9 cellular contexts compared by ENCODE assay signal in the genomic region with DNA sequence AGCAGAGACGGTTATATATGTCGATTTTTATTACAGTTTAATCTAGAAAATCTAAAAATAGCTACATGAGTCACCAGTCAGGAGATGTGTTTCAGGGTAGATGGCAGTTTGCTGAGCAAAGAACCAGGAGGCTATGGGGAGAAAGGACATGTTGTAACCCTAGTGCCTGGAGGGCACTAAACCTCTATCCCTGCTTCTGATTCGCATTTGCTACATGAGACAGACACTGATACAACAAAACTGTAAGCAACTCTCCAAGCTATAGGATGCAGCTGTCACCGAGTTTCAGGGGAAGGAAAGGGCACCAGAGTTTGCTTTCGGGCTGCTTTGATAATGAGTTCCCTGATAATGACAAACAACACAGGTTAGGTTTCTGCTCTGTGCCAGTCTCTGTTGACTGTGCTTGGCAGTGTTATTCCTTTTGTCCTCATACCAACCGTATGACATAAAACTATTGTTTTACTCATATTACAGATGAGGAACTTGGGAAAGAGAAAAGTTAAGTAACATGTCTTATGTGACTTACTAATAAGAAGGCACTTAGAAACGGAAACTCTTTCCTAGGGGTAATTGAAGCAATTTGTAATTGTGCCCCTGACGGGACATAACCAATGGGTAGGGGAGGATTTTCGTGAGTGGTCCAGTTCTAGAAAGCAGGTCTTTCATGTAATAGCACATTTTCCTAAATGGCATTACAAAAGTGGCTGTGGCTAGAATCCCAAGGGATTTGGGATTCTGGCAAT. TPM values are rescaled to one million over a fixed set of nuclear protein-coding genes. Genes with fewer than 3 reads are reported as not detected.
DNase-seq lines count a peak whose midpoint lies in the region; ATAC-seq and TF ChIP-seq lines count a peak whose summit lies in the region.
"Had no signal": no experiment of that assay in that cellular context is flagged by ENCODE, and none has a peak within 500 bp of the region (broad histone marks: within the 10 kb centered on the region; RNA-seq: fewer than 3 reads in every experiment).

No MANE protein-coding gene starts in this region.

- no peak overlapping the region for H2AFZ ChIP-seq in OCI-LY7 (ENCODE audit: low read length)

- no peaks in the 10 kb centered on the region for H3K9me2 ChIP-seq in OCI-LY7 (ENCODE audit: insufficient read depth, low read length)

- H3K36me3 ChIP-seq in adrenal gland (replicated peaks in 1 of 2) (no peaks in the 10 kb centered on the region), thyroid gland (no peaks in the 10 kb centered on the region), OCI-LY7 (ENCODE audit: insufficient read depth, low read length) (no peaks in the 10 kb centered on the region)

- no peak overlapping the region for H3K4me2 ChIP-seq in OCI-LY7 (ENCODE audit: low read length)

- ATAC-seq in left ventricle myocardium superior (peak; percentile 71), HG03196 (IDR thresholded peaks at IDR 0.05; ENCODE audit: unreplicated experiment) (no peak)

- H3K4me3 ChIP-seq in adrenal gland (no peak overlapping the region), thyroid gland (replicated peaks in 1 of 3) (no peak overlapping the region), OCI-LY7 (ENCODE audit: low read depth, low read length, poor library complexity, severe bottlenecking) (no peak overlapping the region)

- 49 to 53% (median 52%) methylated on average over 9 of the region's 9 CpGs for WGBS in adrenal gland, 4 donors
- WGBS in thyroid gland, 2 donors = 73 to 74% methylated on average over 9 of the region's 9 CpGs

- POLR2A ChIA-PET in OCI-LY7 (lab: Charles Lee) = interaction anchor here (1.2 kb wide), 1 partner anchor 43 kb away, joined by 3 read pairs; no protein-coding TSS in a partner anchor

- CTCF ChIA-PET in OCI-LY7 (lab: Charles Lee; ENCODE audit: unreplicated experiment) = no interaction called here

- H3K4me1 ChIP-seq in adrenal gland (replicated peaks in 1 of 2) (peaks cover 10 to 28% of the 10 kb centered on the region in 2 donors), thyroid gland (peaks cover 9 to 48% of the 10 kb centered on the region in 2 donors), OCI-LY7 (ENCODE audit: insufficient read depth, low read length, poor library complexity, severe bottlenecking) (no peaks in the 10 kb centered on the region)

- no peaks in the 10 kb centered on the region for H3K79me2 ChIP-seq in OCI-LY7 (ENCODE audit: insufficient read depth, low read depth, low read length)

- TF ChIP-seq CTCF in adrenal gland (IDR thresholded peaks at IDR 0.05) (no peak), thyroid gland (IDR thresholded peaks at IDR 0.05) (no peak), OCI-LY7 (conservative IDR thresholded peaks at IDR 0.05; ENCODE audit: low read length) (no peak)

- intact Hi-C loops in adrenal gland (cut with DNase I) = no loop called here
- intact Hi-C loops in left ventricle myocardium superior (cut with micrococcal nuclease) = no loop called here
- intact Hi-C loops in thyroid gland (cut with DNase I) = no loop called here
- intact Hi-C loops in OCI-LY7 (cut with micrococcal nuclease; ENCODE audit: unreplicated experiment) = no loop called here

- no TSS peak for BruUV-seq in OCI-LY7 (replicated peaks; lab: Mats Ljungman, UMichigan)

- DNase-seq in DMS153 (lab: John Stamatoyannopoulos, UW) = peak; percentile 30
- DNase-seq in DMS153 treated with DMSO at 0.1 percent for 48 hours (lab: John Stamatoyannopoulos, UW; ENCODE audit: unreplicated experiment) = no peak
- peak in 4 of 7 donors; percentile 31 to 64 (median 46) for DNase-seq in adrenal gland
- DNase-seq in left ventricle myocardium superior = no peak
- DNase-seq in thyroid gland = no peak
- no peak for DNase-seq in activated CD4-positive, CD25-positive, alpha-beta regulatory T cell (lab: John Stamatoyannopoulos, UW)
- DNase-seq in OCI-LY7 (ENCODE audit: low spot score) = no peak
- DNase-seq: retina had no signal

- peak overlapping the region in 2 of 5 donors; percentile 75 to 78 for H3K27ac ChIP-seq in adrenal gland
- H3K27ac ChIP-seq in thyroid gland = peak overlapping the region in 2 of 3 donors; percentile 3 to 56
- H3K27ac ChIP-seq in OCI-LY7 (ENCODE audit: low read depth, low read length, poor library complexity, severe bottlenecking) = no peak overlapping the region

- no peaks in the 10 kb centered on the region for H3K27me3 ChIP-seq in adrenal gland
- H3K27me3 ChIP-seq in thyroid gland = no peaks in the 10 kb centered on the region

- TF ChIP-seq POLR2A in adrenal gland (IDR thresholded peaks at IDR 0.05) = peak in 1 of 2 donors; percentile 31
- no peak for TF ChIP-seq POLR2A in thyroid gland (IDR thresholded peaks at IDR 0.05)

- no peaks in the 10 kb centered on the region for H4K20me1 ChIP-seq in OCI-LY7 (ENCODE audit: insufficient read depth, low read length)

- H3K9me3 ChIP-seq in adrenal gland (replicated peaks in 1 of 3) (no peaks in the 10 kb centered on the region), thyroid gland (no peaks in the 10 kb centered on the region), OCI-LY7 (ENCODE audit: low read length) (no peaks in the 10 kb centered on the region)

RNA-seq across cellular contexts. Expression of a gene that starts 43.1 kb away (rescaled TPM):
- 10 to 100 TPM; 18.3 to 59.4 (median 41.4) TPM for total RNA-seq in adrenal gland
- 10 to 100 TPM; 15.2 to 22.8 (median 17.7) TPM for polyA plus RNA-seq in adrenal gland
- 49.8 TPM for total RNA-seq in left ventricle myocardium superior
- total RNA-seq in thyroid gland = 100 to 1,000 TPM in 3 of 4 donors, 10 to 100 TPM in 1; 87.8 to 142 (median 124) TPM
- 4.9 and 5.7 TPM in 2 replicates for total RNA-seq in OCI-LY7 (2014; rRNA removed; shearing (Covaris generic))
- 6.5 and 7.9 TPM in 2 replicates for total RNA-seq in OCI-LY7 (2022)

Comparison
In these comparisons a context has a peak if more than half of its experiments do, and no peak if none do; other contexts are left out.
1. DNase-seq: peak in DMS153 (single experiment) and adrenal gland (4 of 7); none in DMS153 treated with DMSO at 0.1 percent for 48 hours (single experiment), left ventricle myocardium superior (single experiment), thyroid gland (0 of 2), activated CD4-positive, CD25-positive, alpha-beta regulatory T cell (0 of 4) and OCI-LY7 (single experiment).